ENCODE assay signal across 9 cellular contexts in genomic region chr1:47449702-47450552, GRCh38. TPM values are rescaled to one million over a fixed set of nuclear protein-coding genes. Genes with fewer than 3 reads are reported as not detected.
A peak's percentile ranks its signal among the peaks of the same experiment; 100 is the strongest.
DNase-seq lines count a peak whose midpoint lies in the region; ATAC-seq and TF ChIP-seq lines count a peak whose summit lies in the region.
"Had no signal": no experiment of that assay in that cellular context is flagged by ENCODE, and none has a peak within 500 bp of the region (broad histone marks: within the 10 kb centered on the region; RNA-seq: fewer than 3 reads in every experiment).

No MANE protein-coding gene starts in this region.

- H3K79me2 ChIP-seq in OCI-LY1 (ENCODE audit: insufficient read depth, low read length) (no peaks in the 10 kb centered on the region), fibroblast of lung (ENCODE audit: control insufficient read depth, insufficient read depth, low read length) (no peaks in the 10 kb centered on the region)

- TF ChIP-seq CTCF in GM12864 (IDR thresholded peaks at IDR 0.05; ENCODE audit: low read depth, low read length, missing control alignments) (peak; percentile 36), OCI-LY1 (IDR thresholded peaks at IDR 0.05; ENCODE audit: low read length) (peak; percentile 35; the same call in 1 of the 2 replicates), fibroblast of lung (conservative IDR thresholded peaks at IDR 0.05 in 1 of 2, IDR thresholded peaks at IDR 0.05 in 1 of 2; ENCODE audit: low read depth in 1 of 2, low read length in 2 of 2) (peak; percentile 30 to 35)

- H2AFZ ChIP-seq in OCI-LY1 (ENCODE audit: low read length) (no peak overlapping the region), fibroblast of lung (ENCODE audit: low read length) (no peak overlapping the region)

- H4K20me1 ChIP-seq in OCI-LY1 (ENCODE audit: insufficient read depth, low read length): no peaks in the 10 kb centered on the region
- H4K20me1 ChIP-seq in fibroblast of lung (ENCODE audit: control insufficient read depth, extremely low read depth, insufficient read depth, low read length): no peaks in the 10 kb centered on the region

- no peaks in the 10 kb centered on the region for H3K36me3 ChIP-seq in OCI-LY1 (ENCODE audit: insufficient read depth, low read length)
- H3K36me3 ChIP-seq in fibroblast of lung (ENCODE audit: control insufficient read depth, insufficient read depth, low read length): no peaks in the 10 kb centered on the region

- H3K27ac ChIP-seq in OCI-LY1 (ENCODE audit: low read depth, low read length, poor library complexity, severe bottlenecking) (no peak overlapping the region), fibroblast of lung (ENCODE audit: insufficient read depth, low read length) (no peak overlapping the region)

- H3K4me1 ChIP-seq in OCI-LY1 (ENCODE audit: insufficient read depth, low read length, severe bottlenecking): no peaks in the 10 kb centered on the region
- no peaks in the 10 kb centered on the region for H3K4me1 ChIP-seq in fibroblast of lung (ENCODE audit: control insufficient read depth, extremely low read depth, insufficient read depth, low read length)

- H3K9me3 ChIP-seq in OCI-LY1 (ENCODE audit: low read length) (no peaks in the 10 kb centered on the region), fibroblast of lung (ENCODE audit: control insufficient read depth, insufficient read depth, low read depth, low read length) (no peaks in the 10 kb centered on the region)

- H3K9me2 ChIP-seq in OCI-LY1 (ENCODE audit: low read depth, low read length): no peaks in the 10 kb centered on the region

- H3F3A ChIP-seq in OCI-LY1 (ENCODE audit: insufficient read depth, low read length): no peaks in the 10 kb centered on the region

- ATAC-seq in sciatic nerve (peak; percentile 77), GM19035 (IDR thresholded peaks at IDR 0.05; ENCODE audit: unreplicated experiment) (no peak), GM18498 (IDR thresholded peaks at IDR 0.05; ENCODE audit: unreplicated experiment) (no peak)

- DNase-seq in GM12864 (ENCODE audit: low read depth) (no peak), fibroblast of lung (ENCODE audit: low read depth in 2 of 2) (no peak), sciatic nerve (ENCODE audit: low spot score) (peak; percentile 80)
- DNase-seq in stimulated activated naive CD4-positive, alpha-beta T cell (lab: John Stamatoyannopoulos, UW): no peak
- DNase-seq: amniotic stem cell, trophoblast cell had no signal

- H3K9ac ChIP-seq in OCI-LY1 (ENCODE audit: low read length): no peak overlapping the region
- H3K9ac ChIP-seq in fibroblast of lung (ENCODE audit: insufficient read depth, low read length): no peak overlapping the region

- H3K4me2 ChIP-seq in OCI-LY1 (ENCODE audit: low read length) (no peak overlapping the region), fibroblast of lung (ENCODE audit: extremely low read depth, insufficient read depth, low read length) (no peak overlapping the region)

- peaks cover 6% of the 10 kb centered on the region; the same call in 1 of the 2 replicates for H3K27me3 ChIP-seq in OCI-LY1 (ENCODE audit: insufficient read depth, low read length)
- H3K27me3 ChIP-seq in fibroblast of lung (ENCODE audit: control insufficient read depth, insufficient read depth, low read length): peaks cover 34% of the 10 kb centered on the region

- intact Hi-C loops in sciatic nerve (cut with DNase I): no loop called here

- no peak overlapping the region for H3K4me3 ChIP-seq in GM12864 (ENCODE audit: low read depth, low read length)
- no peak overlapping the region for H3K4me3 ChIP-seq in OCI-LY1 (ENCODE audit: low read depth, low read length, poor library complexity, severe bottlenecking)
- H3K4me3 ChIP-seq in fibroblast of lung (replicated peaks in 1 of 4; ENCODE audit: control extremely low read depth in 1 of 4, insufficient read depth in 1 of 4, low read depth in 3 of 4, low read length in 4 of 4): no peak overlapping the region

RNA-seq across cellular contexts. Expression of gene FOXD2, which starts 12.1 kb away (rescaled TPM):
- total RNA-seq in fibroblast of lung: 0.51 and 0.83 TPM in 2 replicates
- 0.08 and 0.19 TPM in 2 replicates for polyA plus RNA-seq in fibroblast of lung
- polyA plus RNA-seq in fibroblast of lung (2012): 0.45 and 0.63 TPM in 2 replicates
- 0.12 and 0.19 TPM in 2 replicates for polyA minus RNA-seq in fibroblast of lung (ENCODE audit: low replicate concordance)
- 12.3 TPM for total RNA-seq in sciatic nerve

RNA-seq across cellular contexts. Expression of gene FOXE3, which starts 33.8 kb away (rescaled TPM):
- total RNA-seq in fibroblast of lung (not detected in 2 replicates), sciatic nerve (0.27 TPM)
- 0.03 TPM in 1 of 2 replicates, not detected in the other for polyA plus RNA-seq in fibroblast of lung
- polyA plus RNA-seq in fibroblast of lung (2012): not detected in 2 replicates
- polyA minus RNA-seq in fibroblast of lung (ENCODE audit: low replicate concordance): not detected in 2 replicates
